9 cellular contexts compared by ENCODE assay signal in the genomic region with DNA sequence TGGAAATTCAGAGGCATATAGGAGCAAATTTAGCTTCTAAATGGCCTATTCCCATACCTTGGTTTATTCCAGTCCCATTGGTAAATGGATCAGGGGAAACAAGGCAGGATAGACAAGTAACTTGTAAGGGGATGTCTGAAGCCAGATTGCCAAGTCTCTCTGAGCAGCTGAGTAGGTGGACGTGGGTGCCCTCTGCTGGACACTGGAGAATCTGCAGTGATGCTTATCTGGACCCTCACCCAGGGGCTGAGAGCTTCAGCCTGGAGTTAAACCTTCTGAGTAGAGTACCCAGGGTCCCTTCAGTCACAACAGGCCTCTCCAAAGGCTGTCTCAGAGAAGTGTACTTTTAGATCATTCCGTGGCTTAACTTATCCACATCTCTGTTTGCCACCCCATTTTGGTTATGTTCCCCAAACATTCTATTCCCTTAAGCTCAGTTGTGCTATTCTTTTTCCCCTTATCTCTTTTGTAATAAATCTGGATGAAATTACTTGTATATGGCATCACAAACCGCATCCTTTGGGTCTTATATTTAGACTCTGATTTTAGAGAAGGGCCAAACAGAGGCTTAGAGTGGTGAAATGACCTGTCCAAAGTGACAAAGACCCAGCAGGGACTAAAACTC.
A peak's percentile ranks its signal among the peaks of the same experiment; 100 is the strongest.
DNase-seq lines count a peak whose midpoint lies in the region; ATAC-seq and TF ChIP-seq lines count a peak whose summit lies in the region.
"Had no signal": no experiment of that assay in that cellular context is flagged by ENCODE, and none has a peak within 500 bp of the region (broad histone marks: within the 10 kb centered on the region; RNA-seq: fewer than 3 reads in every experiment).

No MANE protein-coding gene starts in this region.

- no peaks in the 10 kb centered on the region for H3K27me3 ChIP-seq in SU-DHL-6 (ENCODE audit: low read length)
- H3K27me3 ChIP-seq in left ventricle myocardium inferior (ENCODE audit: low read depth): no peaks in the 10 kb centered on the region

- no peaks in the 10 kb centered on the region for H3K4me1 ChIP-seq in left ventricle myocardium inferior

- H3K79me2 ChIP-seq in SU-DHL-6 (ENCODE audit: insufficient read depth, low read length): no peaks in the 10 kb centered on the region

- no peaks in the 10 kb centered on the region for H3K9me2 ChIP-seq in SU-DHL-6 (replicated peaks; ENCODE audit: insufficient read depth, low read length)

- H3F3A ChIP-seq in SU-DHL-6 (ENCODE audit: insufficient read depth): no peaks in the 10 kb centered on the region

- H3K9me3 Mint-ChIP-seq in activated naive CD8-positive, alpha-beta T cell treated with anti-CD3 and anti-CD28 coated beads, Interleukin-2, amount 50 U/mL, for 24 hours: no peaks in the 10 kb centered on the region

- no peaks in the 10 kb centered on the region for H3K36me3 Mint-ChIP-seq in activated naive CD8-positive, alpha-beta T cell treated with anti-CD3 and anti-CD28 coated beads, Interleukin-2, amount 50 U/mL, for 24 hours (ENCODE audit: low read depth)

- no peak overlapping the region for H3K27ac ChIP-seq in SU-DHL-6 (ENCODE audit: low read depth, low read length)
- H3K27ac ChIP-seq in left ventricle myocardium inferior (replicated peaks): no peak overlapping the region
- H3K27ac ChIP-seq: epithelial cell of prostate had no signal

- H3K27me3 Mint-ChIP-seq in activated naive CD8-positive, alpha-beta T cell treated with anti-CD3 and anti-CD28 coated beads, Interleukin-2, amount 50 U/mL, for 24 hours: peaks cover 4% of the 10 kb centered on the region

- H2AFZ ChIP-seq in SU-DHL-6 (ENCODE audit: low read depth, low read length, severe bottlenecking): no peak overlapping the region

- intact Hi-C loops in left ventricle myocardium inferior (cut with micrococcal nuclease): loop anchor here (5.0 kb wide), 1 partner anchor 316 kb away; no protein-coding TSS in a partner anchor
- intact Hi-C loops in sciatic nerve (cut with DNase I): no loop called here

- H3K9me3 ChIP-seq in SU-DHL-6 (ENCODE audit: insufficient read depth, low read length): no peaks in the 10 kb centered on the region
- H3K9me3 ChIP-seq in left ventricle myocardium inferior (replicated peaks): no peaks in the 10 kb centered on the region

- ATAC-seq in GM21723 (IDR thresholded peaks at IDR 0.05; ENCODE audit: unreplicated experiment) (peak; percentile 82), sciatic nerve (peak; percentile 45)
- peak; percentile 63 for ATAC-seq in activated naive CD8-positive, alpha-beta T cell treated with anti-CD3 and anti-CD28 coated beads, Interleukin-2, amount 50 U/mL, for 24 hours

- H4K20me1 ChIP-seq in SU-DHL-6 (ENCODE audit: low read depth, low read length): no peaks in the 10 kb centered on the region

- no peak overlapping the region for H3K4me3 Mint-ChIP-seq in activated naive CD8-positive, alpha-beta T cell treated with anti-CD3 and anti-CD28 coated beads, Interleukin-2, amount 50 U/mL, for 24 hours

- no peak overlapping the region for H3K4me3 ChIP-seq in SU-DHL-6 (ENCODE audit: insufficient read depth, low read length, poor library complexity, severe bottlenecking)
- H3K4me3 ChIP-seq in left ventricle myocardium inferior: no peak overlapping the region

- peak; percentile 77 for TF ChIP-seq CTCF in SU-DHL-6 (IDR thresholded peaks at IDR 0.05; ENCODE audit: insufficient read depth, low read length, poor library complexity, severe bottlenecking)
- TF ChIP-seq CTCF in left ventricle myocardium inferior (IDR thresholded peaks at IDR 0.05; ENCODE audit: borderline replicate concordance): peak; percentile 92

- H3K4me2 ChIP-seq in SU-DHL-6 (ENCODE audit: low read depth, low read length, poor library complexity, severe bottlenecking): no peak overlapping the region

- H3K9ac ChIP-seq in SU-DHL-6 (ENCODE audit: low read length): no peak overlapping the region

- H3K4me1 Mint-ChIP-seq in activated naive CD8-positive, alpha-beta T cell treated with anti-CD3 and anti-CD28 coated beads, Interleukin-2, amount 50 U/mL, for 24 hours: no peaks in the 10 kb centered on the region

- peak; percentile 50 for DNase-seq in EL
- DNase-seq in LHCN-M2 (ENCODE audit: low read depth): peak; percentile 41
- peak; percentile 61 for DNase-seq in activated naive CD8-positive, alpha-beta T cell treated with anti-CD3 and anti-CD28 coated beads, Interleukin-2, amount 50 U/mL, for 24 hours
- peak; percentile 45 for DNase-seq in left ventricle myocardium inferior
- DNase-seq in sciatic nerve (ENCODE audit: low spot score): peak; percentile 62
- DNase-seq in DMS153 treated with DMSO at 0.1 percent for 48 hours (lab: John Stamatoyannopoulos, UW; ENCODE audit: unreplicated experiment): no peak

- H3K36me3 ChIP-seq in SU-DHL-6 (ENCODE audit: low read length) (no peaks in the 10 kb centered on the region), left ventricle myocardium inferior (no peaks in the 10 kb centered on the region)

- no peak overlapping the region for H3K27ac Mint-ChIP-seq in activated naive CD8-positive, alpha-beta T cell treated with anti-CD3 and anti-CD28 coated beads, Interleukin-2, amount 50 U/mL, for 24 hours
